ENCODE assay signal across 7 cellular contexts in the genomic region with DNA sequence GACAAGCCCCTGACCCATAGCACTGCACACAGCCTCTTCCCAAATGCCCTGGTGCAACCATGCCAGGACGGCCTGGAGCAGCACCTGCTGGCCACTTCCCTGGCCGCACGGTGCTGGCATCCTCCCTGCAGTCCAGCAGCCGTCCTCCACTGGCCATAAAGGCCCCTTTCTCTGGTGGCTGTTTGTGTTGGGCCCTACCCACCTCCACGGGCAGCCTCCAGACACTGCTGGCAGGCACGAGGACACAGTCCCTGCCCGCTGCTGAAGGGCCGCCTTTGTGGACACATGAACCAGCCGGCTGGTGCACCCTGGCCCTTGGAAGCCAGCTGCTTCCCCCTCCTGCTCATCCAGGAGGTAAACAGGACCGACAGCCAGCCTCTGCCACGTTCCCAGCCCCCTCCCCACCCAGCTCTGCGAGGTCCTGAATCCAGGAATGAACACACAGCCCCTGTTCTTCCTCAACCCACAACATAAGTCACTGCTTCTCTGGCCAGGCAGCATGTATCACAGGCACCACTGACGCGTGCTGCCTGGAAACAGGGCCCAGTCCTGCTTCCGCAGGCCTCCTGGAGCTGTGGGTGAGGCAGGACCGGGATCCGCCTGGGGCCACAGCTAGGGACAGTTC. TPM values are rescaled to one million over a fixed set of nuclear protein-coding genes. Genes with fewer than 3 reads are reported as not detected.
DNase-seq lines count a peak whose midpoint lies in the region; ATAC-seq and TF ChIP-seq lines count a peak whose summit lies in the region.

No MANE protein-coding gene starts in this region.

- H3K4me3 ChIP-seq in SK-N-SH (ENCODE audit: low read depth in 2 of 2, low read length in 1 of 2) (no peak overlapping the region), esophagus muscularis mucosa (no peak overlapping the region), mucosa of descending colon (no peak overlapping the region), upper lobe of right lung (no peak overlapping the region)

- POLR2A ChIA-PET in SK-N-SH (lab: Yijun Ruan, JAX) = interaction anchor here (0.9 to 1.0 kb wide), 2 partner anchors 46 to 229 kb away, joined by 3 read pairs; partner anchors contain the start of gene DDIT4

- TF ChIP-seq CTCF in SK-N-SH (IDR thresholded peaks at IDR 0.05) (peak; percentile 25; the same call in 1 of the 2 replicates), esophagus muscularis mucosa (IDR thresholded peaks at IDR 0.05) (peak; percentile 43 to 49 (median 47)), mucosa of descending colon (IDR thresholded peaks at IDR 0.05) (no peak), upper lobe of right lung (IDR thresholded peaks at IDR 0.05) (peak; percentile 37)

- no peak for TF ChIP-seq POLR2A in esophagus muscularis mucosa (IDR thresholded peaks at IDR 0.05; ENCODE audit: low read depth)

- 59% methylated on average over 10 of the region's 17 CpGs for WGBS in SK-N-SH (ENCODE audit: low lambda C conversion rate)
- WGBS in esophagus muscularis mucosa = 47% methylated on average over 16 of the region's 17 CpGs

- no peaks in the 10 kb centered on the region for H3K36me3 ChIP-seq in SK-N-SH (replicated peaks in 1 of 2; ENCODE audit: control insufficient read depth in 1 of 2, insufficient read depth in 2 of 2, low read length in 1 of 2)
- H3K36me3 ChIP-seq in esophagus muscularis mucosa = no peaks in the 10 kb centered on the region
- no peaks in the 10 kb centered on the region for H3K36me3 ChIP-seq in mucosa of descending colon (ENCODE audit: low read depth)
- no peaks in the 10 kb centered on the region for H3K36me3 ChIP-seq in upper lobe of right lung

- CTCF ChIA-PET in SK-N-SH (lab: Yijun Ruan, JAX) = interaction anchor here (0.6 to 11.9 kb wide), 17 partner anchors 9 to 290 kb away, joined by 3 to 250 read pairs (median 4); no protein-coding TSS in a partner anchor

- H3K9ac ChIP-seq in SK-N-SH = no peak overlapping the region

- intact Hi-C loops in esophagus muscularis mucosa (cut with DNase I) (no loop called here), mucosa of descending colon (cut with DNase I, micrococcal nuclease) (loop anchor here (5.0 kb wide), 3 partner anchors 87 to 147 kb away; no protein-coding TSS in a partner anchor), upper lobe of right lung (cut with DNase I) (loop anchor here (5.0 kb wide), 1 partner anchor 87 kb away; no protein-coding TSS in a partner anchor)

- TF ChIP-seq EP300 in SK-N-SH (IDR thresholded peaks at IDR 0.05; ENCODE audit: borderline replicate concordance in 1 of 2, low read depth in 1 of 2, low read length in 1 of 2) = no peak
- no peak for TF ChIP-seq EP300 in esophagus muscularis mucosa (IDR thresholded peaks at IDR 0.05)

- no peaks in the 10 kb centered on the region for H3K9me2 ChIP-seq in SK-N-SH

- H3K79me2 ChIP-seq in SK-N-SH (ENCODE audit: insufficient read depth) = no peaks in the 10 kb centered on the region

- no peak overlapping the region for H3K4me2 ChIP-seq in SK-N-SH

- peak; percentile 69 for ATAC-seq in mucosa of descending colon
- peak; percentile 37 for ATAC-seq in upper lobe of right lung
- no peak for ATAC-seq in HG03520 (IDR thresholded peaks at IDR 0.05; ENCODE audit: unreplicated experiment)

- DNase-seq in SK-N-SH (peak; percentile 70), esophagus muscularis mucosa (ENCODE audit: extremely low spot score) (no peak), mucosa of descending colon (no peak), upper lobe of right lung (no peak), KBM-7 (no peak), NCI-H748 (lab: John Stamatoyannopoulos, UW; ENCODE audit: unreplicated experiment) (no peak)

- H3F3A ChIP-seq in SK-N-SH (replicated peaks; ENCODE audit: insufficient read depth) = no peaks in the 10 kb centered on the region

- peak overlapping the region in 1 of 2 experiments; percentile 40; a peak in 1 of 4 replicates for H3K27ac ChIP-seq in SK-N-SH (ENCODE audit: low read depth in 2 of 2, low read length in 1 of 2)
- H3K27ac ChIP-seq in esophagus muscularis mucosa (replicated peaks in 1 of 4) = peak overlapping the region in 1 of 4 donors; percentile 38
- H3K27ac ChIP-seq in upper lobe of right lung = peak overlapping the region; percentile 24

- in situ Hi-C loops in KBM-7 (cut with MboI; ENCODE audit: low pct_unique_long_range_greater_than_20kb, low sequenced_read_pairs) = no loop called here

- no peak overlapping the region for H2AFZ ChIP-seq in SK-N-SH (ENCODE audit: low read depth)

- no peaks in the 10 kb centered on the region for H4K20me1 ChIP-seq in SK-N-SH (ENCODE audit: insufficient read depth)

- H3K9me3 ChIP-seq in SK-N-SH (no peaks in the 10 kb centered on the region), esophagus muscularis mucosa (no peaks in the 10 kb centered on the region), mucosa of descending colon (no peaks in the 10 kb centered on the region), upper lobe of right lung (no peaks in the 10 kb centered on the region)

- peak; percentile 75 for TF ChIP-seq RAD21 in SK-N-SH (IDR thresholded peaks at IDR 0.05; ENCODE audit: low read length)

- H3K4me1 ChIP-seq in SK-N-SH (ENCODE audit: control insufficient read depth in 1 of 2, insufficient read depth in 2 of 2, low read depth in 1 of 2, low read length in 1 of 2) (peaks cover 0 to 7% of the 10 kb centered on the region in 2 experiments; a peak in 1 of 4 replicates), esophagus muscularis mucosa (peaks cover 0 to 10% (median 2%) of the 10 kb centered on the region in 4 donors), mucosa of descending colon (ENCODE audit: low read depth) (no peaks in the 10 kb centered on the region), upper lobe of right lung (peaks cover 5% of the 10 kb centered on the region)

- H3K27me3 ChIP-seq in SK-N-SH (ENCODE audit: insufficient read depth) (no peaks in the 10 kb centered on the region), esophagus muscularis mucosa (no peaks in the 10 kb centered on the region), upper lobe of right lung (no peaks in the 10 kb centered on the region)

TF ChIP-seq in SK-N-SH, 30 proteins besides CTCF, POLR2A, EP300 and RAD21:
- TF ChIP-seq SMC3 (IDR thresholded peaks at IDR 0.05; ENCODE audit: low read depth, low read length) = peak; percentile 58; the same call in 1 of the 2 replicates
- TF ChIP-seq, protein P1, sequence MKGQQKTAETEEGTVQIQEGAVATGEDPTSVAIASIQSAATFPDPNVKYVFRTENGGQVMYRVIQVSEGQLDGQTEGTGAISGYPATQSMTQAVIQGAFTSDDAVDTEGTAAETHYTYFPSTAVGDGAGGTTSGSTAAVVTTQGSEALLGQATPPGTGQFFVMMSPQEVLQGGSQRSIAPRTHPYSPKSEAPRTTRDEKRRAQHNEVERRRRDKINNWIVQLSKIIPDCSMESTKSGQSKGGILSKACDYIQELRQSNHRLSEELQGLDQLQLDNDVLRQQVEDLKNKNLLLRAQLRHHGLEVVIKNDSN (IDR thresholded peaks at IDR 0.05; ENCODE audit: borderline replicate concordance, low read depth) = no peak

RNA-seq across cellular contexts. Expression of gene SPOCK2, which starts 43.8 kb away (rescaled TPM):
- 0.18 and 0.63 TPM in 2 replicates for polyA plus RNA-seq in SK-N-SH (2012; rRNA removed)
- polyA plus RNA-seq in SK-N-SH (2012; cell fraction: cytosol; rRNA removed) = 0.14 and 0.46 TPM in 2 replicates
- polyA plus RNA-seq in SK-N-SH (2012; cell fraction: nucleus; rRNA removed) = 1.2 and 1.4 TPM in 2 replicates
- total RNA-seq in esophagus muscularis mucosa (10 to 100 TPM in 1 of 4 donors, 1 to 10 TPM in 3; 4.6 to 12.1 (median 7.8) TPM), mucosa of descending colon (10 to 100 TPM in 1 of 3 donors, 1 to 10 TPM in 2; 3.1 to 12.3 (median 7.4) TPM), upper lobe of right lung (187 TPM)

Comparison
In these comparisons a context has a peak if more than half of its experiments do, and no peak if none do; other contexts are left out.
1. RNA of gene SPOCK2, which starts 43.8 kb away (total RNA-seq): 187 TPM in upper lobe of right lung (single experiment); 4.6 to 12.1 TPM in esophagus muscularis mucosa and 3.1 to 12.3 TPM in mucosa of descending colon; every median in the first group is over 10 times any median in the second.